In genomic region chr9:136631038-136632000, GRCh38 we compare ENCODE assay signal across 1 cellular context.
A peak's percentile ranks its signal among the peaks of the same experiment; 100 is the strongest.
TF ChIP-seq lines count a peak whose summit lies in the region.

No MANE protein-coding gene starts in this region.

TF ChIP-seq in K562, 482 proteins besides CTCF, POLR2A, EP300 and RAD21 (continued from another document and continues in another):
- TF ChIP-seq ZNF592 (IDR thresholded peaks at IDR 0.05) (no peak), ARID2 (IDR thresholded peaks at IDR 0.05) (peak; percentile 95), TSC22D4 (tag; IDR thresholded peaks at IDR 0.05) (peak; percentile 75; the same call in 1 of the 2 replicates), TFAP4 (CRISPR knock-in tag; IDR thresholded peaks at IDR 0.05; ENCODE audit: borderline replicate concordance) (peak; percentile 92), PHF20 (IDR thresholded peaks at IDR 0.05; ENCODE audit: partially characterized antibody) (peak; percentile 93), ZBTB34 (CRISPR knock-in tag; IDR thresholded peaks at IDR 0.05) (no peak), ZNF717 (CRISPR knock-in tag; IDR thresholded peaks at IDR 0.05) (no peak), SOX6 (IDR thresholded peaks at IDR 0.05) (peak; percentile 26; the same call in 1 of the 2 replicates), DMBX1 (CRISPR knock-in tag; IDR thresholded peaks at IDR 0.05; ENCODE audit: borderline replicate concordance) (no peak), ZNF217 (CRISPR knock-in tag; IDR thresholded peaks at IDR 0.05) (no peak), HNRNPLL (IDR thresholded peaks at IDR 0.05; ENCODE audit: low read depth, low read length, poor library complexity, severe bottlenecking) (no peak), ZNF77 (CRISPR knock-in tag; IDR thresholded peaks at IDR 0.05) (no peak), ZBTB11 (CRISPR knock-in tag; IDR thresholded peaks at IDR 0.05) (no peak), SMARCB1 (IDR thresholded peaks at IDR 0.05; ENCODE audit: insufficient read length, low read depth) (no peak), SNAPC5 (CRISPR knock-in tag; IDR thresholded peaks at IDR 0.05) (no peak), RB1 (IDR thresholded peaks at IDR 0.05; ENCODE audit: low read depth) (peak; percentile 9; the same call in 1 of the 2 replicates), CBX2 (IDR thresholded peaks at IDR 0.05; ENCODE audit: insufficient read depth, low read length, poor library complexity, severe bottlenecking) (no peak), CAMTA2 (CRISPR knock-in tag; conservative IDR thresholded peaks at IDR 0.05) (no peak), FOXK2 (conservative IDR thresholded peaks at IDR 0.05 in 1 of 2, IDR thresholded peaks at IDR 0.05 in 1 of 2; ENCODE audit: low read depth in 2 of 2) (0 out of 4 replicates have a peak, but pooled peaks of 1 of the 2 experiments have one; percentile 11), GATAD2B (IDR thresholded peaks at IDR 0.05; ENCODE audit: borderline replicate concordance) (no peak), ZNF551 (CRISPR knock-in tag; IDR thresholded peaks at IDR 0.05) (no peak), CHD7 (IDR thresholded peaks at IDR 0.05; ENCODE audit: low read depth, low read length) (no peak), ZBTB49 (CRISPR knock-in tag; IDR thresholded peaks at IDR 0.05; ENCODE audit: borderline replicate concordance) (no peak), HBP1 (CRISPR knock-in tag; IDR thresholded peaks at IDR 0.05) (peak; percentile 52; the same call in 1 of the 2 replicates), ZNF699 (CRISPR knock-in tag; IDR thresholded peaks at IDR 0.05; ENCODE audit: insufficient replicate concordance) (no peak)
